ENCODE assay signal across 16 cellular contexts in genomic region chr2:96113367-96113677, GRCh38. TPM values are rescaled to one million over a fixed set of nuclear protein-coding genes. Genes with fewer than 3 reads are reported as not detected.
A peak's percentile ranks its signal among the peaks of the same experiment; 100 is the strongest.
DNase-seq lines count a peak whose midpoint lies in the region; ATAC-seq and TF ChIP-seq lines count a peak whose summit lies in the region.
"Had no signal": no experiment of that assay in that cellular context is flagged by ENCODE, and none has a peak within 500 bp of the region (broad histone marks: within the 10 kb centered on the region; RNA-seq: fewer than 3 reads in every experiment).

No MANE protein-coding gene starts in this region.

- H3K36me3 Mint-ChIP-seq in activated T-cell treated with anti-CD3 and anti-CD28 coated beads, Interleukin-2, amount 50 U/mL, for 24 hours (ENCODE audit: low read depth), result no peaks in the 10 kb centered on the region
- H3K36me3 Mint-ChIP-seq in neural crest cell (ENCODE audit: low read depth), result no peaks in the 10 kb centered on the region

- no TSS peak for BruUV-seq in PC-9 (replicated peaks; lab: Mats Ljungman, UMichigan)

- no peak overlapping the region for H3K4me2 ChIP-seq in PC-9

- H3K9me2 ChIP-seq in PC-9 (ENCODE audit: insufficient read depth), result no peaks in the 10 kb centered on the region

- peaks cover 33% of the 10 kb centered on the region for H3K27me3 ChIP-seq in PC-9 (ENCODE audit: insufficient read depth, low read depth)

- H3K36me3 ChIP-seq in PC-9 (ENCODE audit: low read depth), result no peaks in the 10 kb centered on the region

- no peak overlapping the region for H2AFZ ChIP-seq in PC-9

- POLR2A ChIA-PET in PC-9 (lab: Charles Lee; ENCODE audit: unreplicated experiment), result no interaction called here

- no peak overlapping the region for H3K27ac Mint-ChIP-seq in activated T-cell treated with anti-CD3 and anti-CD28 coated beads, Interleukin-2, amount 50 U/mL, for 24 hours
- H3K27ac Mint-ChIP-seq in neural crest cell (ENCODE audit: unreplicated experiment), result no peak overlapping the region

- H3K27ac ChIP-seq in PC-9, result no peak overlapping the region

- H3K4me3 Mint-ChIP-seq in activated T-cell treated with anti-CD3 and anti-CD28 coated beads, Interleukin-2, amount 50 U/mL, for 24 hours, result no peak overlapping the region
- peak overlapping the region; percentile 44 for H3K4me3 Mint-ChIP-seq in neural crest cell

- ATAC-seq in GM19395 (IDR thresholded peaks at IDR 0.05; ENCODE audit: unreplicated experiment), result no peak

- H4K20me1 ChIP-seq in PC-9 (ENCODE audit: insufficient read depth), result no peaks in the 10 kb centered on the region

- H3K9me3 ChIP-seq in PC-9 (ENCODE audit: insufficient read depth, low read depth), result no peaks in the 10 kb centered on the region

- no peaks in the 10 kb centered on the region for H3K9me3 Mint-ChIP-seq in activated T-cell treated with anti-CD3 and anti-CD28 coated beads, Interleukin-2, amount 50 U/mL, for 24 hours
- H3K9me3 Mint-ChIP-seq in neural crest cell, result no peaks in the 10 kb centered on the region

- peak; percentile 24 for DNase-seq in activated T-cell treated with anti-CD3 and anti-CD28 coated beads for 48 hours (ENCODE audit: low read depth)
- no peak for DNase-seq in activated T-cell treated with anti-CD3 and anti-CD28 coated beads, Interleukin-2, amount 50 U/mL, for 24 hours
- no peak for DNase-seq in PC-9
- DNase-seq in neural crest cell (ENCODE audit: low read depth, low spot score), result no peak
- no peak for DNase-seq in EL
- DNase-seq in NCI-H1436 (lab: John Stamatoyannopoulos, UW), result no peak
- DNase-seq: dermis blood vessel endothelial cell; HCEC 1CT; NCI-H345; stimulated activated naive CD4-positive, alpha-beta T cell treated with Interleukin-2 at 50 U/mL for 16 hours had no signal

- H3K4me1 ChIP-seq in PC-9 (replicated peaks; ENCODE audit: insufficient read depth), result peaks cover 5% of the 10 kb centered on the region; the same call in 1 of the 2 replicates

- H3K4me3 ChIP-seq in PC-9, result no peak overlapping the region

- intact Hi-C loops in PC-9 (cut with micrococcal nuclease; ENCODE audit: unreplicated experiment), result loop anchor here (5.0 kb wide), 1 partner anchor 36 kb away; no protein-coding TSS in a partner anchor

- peaks cover 17% of the 10 kb centered on the region for H3K4me1 Mint-ChIP-seq in activated T-cell treated with anti-CD3 and anti-CD28 coated beads, Interleukin-2, amount 50 U/mL, for 24 hours (ENCODE audit: low read depth)
- peaks cover 19% of the 10 kb centered on the region for H3K4me1 Mint-ChIP-seq in neural crest cell

- peaks cover 13% of the 10 kb centered on the region for H3K27me3 Mint-ChIP-seq in activated T-cell treated with anti-CD3 and anti-CD28 coated beads, Interleukin-2, amount 50 U/mL, for 24 hours
- peaks cover 19% of the 10 kb centered on the region for H3K27me3 Mint-ChIP-seq in neural crest cell (ENCODE audit: low read depth)

- H3K79me2 ChIP-seq in PC-9 (ENCODE audit: low read depth), result no peaks in the 10 kb centered on the region

- no peaks in the 10 kb centered on the region for H3F3A ChIP-seq in PC-9 (ENCODE audit: insufficient read depth, low read depth)

- CTCF ChIA-PET in PC-9 (lab: Charles Lee), result no interaction called here

- TF ChIP-seq CTCF in GM12872 (IDR thresholded peaks at IDR 0.05; ENCODE audit: insufficient read depth, low read depth, low read length) (peak; percentile 71), PC-9 (conservative IDR thresholded peaks at IDR 0.05) (peak; percentile 44; the same call in 1 of the 2 replicates), neural crest cell (conservative IDR thresholded peaks at IDR 0.05) (no peak)

RNA-seq across cellular contexts. Expression of gene ADRA2B, which starts 3.0 kb away (rescaled TPM):
- total RNA-seq in PC-9 (2021) (0.26 and 0.55 TPM in 2 replicates), neural crest cell (0.79 and 0.82 TPM in 2 replicates)
- total RNA-seq: M059J, RPMI7951 had no signal

RNA-seq across cellular contexts. Expression of gene ASTL, which starts 25.0 kb away (rescaled TPM):
- not detected in 2 replicates for total RNA-seq in PC-9 (2021)
- total RNA-seq in neural crest cell, result not detected in 2 replicates
- total RNA-seq: dermis blood vessel endothelial cell; mucosa of gallbladder; RPMI7951; T-helper 2 cell treated with Interferon-gamma antibody and Interleukin-4, amounts not matched to agents 100 ng/mL and 5 ng/mL, for 36 hours had no signal

RNA-seq across cellular contexts. Expression of gene DUSP2, which starts 31.9 kb away (rescaled TPM):
- total RNA-seq in PC-9 (2021), result 4.0 and 5.2 TPM in 2 replicates
- 1.0 and 1.1 TPM in 2 replicates for total RNA-seq in neural crest cell
